In the genomic region with DNA sequence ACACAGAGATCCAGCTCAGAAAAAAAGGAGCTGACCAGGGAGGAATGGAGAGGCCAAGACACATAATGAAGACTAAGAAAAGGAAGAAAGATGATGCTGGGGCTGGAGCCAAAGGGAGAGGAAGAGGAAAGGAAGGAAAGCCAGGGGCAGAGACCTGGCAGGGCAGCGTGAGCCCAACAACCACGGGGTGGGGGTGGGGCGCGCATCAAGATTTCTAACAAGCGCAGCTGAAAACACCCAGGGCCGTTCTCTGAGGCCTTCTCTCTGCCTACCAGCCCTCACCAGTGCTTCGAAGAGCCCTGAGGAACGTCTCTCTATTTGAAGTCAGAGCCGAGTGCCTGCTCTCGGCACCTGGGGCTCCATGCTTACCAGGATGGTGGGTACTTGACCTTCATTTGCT, we compare ENCODE assay signal across 18 cellular contexts. TPM values are rescaled to one million over a fixed set of nuclear protein-coding genes. Genes with fewer than 3 reads are reported as not detected.
A peak's percentile ranks its signal among the peaks of the same experiment; 100 is the strongest.
DNase-seq lines count a peak whose midpoint lies in the region; ATAC-seq, FAIRE-seq and TF ChIP-seq lines count a peak whose summit lies in the region.
"Had no signal": no experiment of that assay in that cellular context is flagged by ENCODE, and none has a peak within 500 bp of the region (broad histone marks: within the 10 kb centered on the region; RNA-seq: fewer than 3 reads in every experiment).

No MANE protein-coding gene starts in this region.

- H3K9ac ChIP-seq in iPS-20b (ENCODE audit: low read depth, low read length) = peak overlapping the region; percentile 5; the same call in 1 of the 2 replicates

- peaks cover 17% of the 10 kb centered on the region; the same call in 1 of the 2 replicates for H3K4me1 ChIP-seq in iPS-20b (ENCODE audit: insufficient read depth, low read length)

- H3K27ac ChIP-seq in iPS-20b (ENCODE audit: low read length) = no peak overlapping the region

- no peak overlapping the region for H3K4me3 ChIP-seq in iPS-20b (ENCODE audit: low read length)

- H3K36me3 ChIP-seq in iPS-20b (ENCODE audit: insufficient read depth, low read depth, low read length) = no peaks in the 10 kb centered on the region

- peaks cover 12% of the 10 kb centered on the region for H3K4me1 Mint-ChIP-seq in T-helper 1 cell treated with Interleukin-12 subunit alpha and Interleukin-12 subunit beta and Interleukin-4 antibody, amounts not matched to agents 30 μg/mL and 1 μg/mL, for 36 hours (ENCODE audit: low read depth)
- H3K4me1 Mint-ChIP-seq in WTC11 = peaks cover 34% of the 10 kb centered on the region

- H3K27ac Mint-ChIP-seq in T-helper 1 cell treated with Interleukin-12 subunit alpha and Interleukin-12 subunit beta and Interleukin-4 antibody, amounts not matched to agents 30 μg/mL and 1 μg/mL, for 36 hours = peak overlapping the region; percentile 7
- H3K27ac Mint-ChIP-seq in WTC11 = no peak overlapping the region

- TF ChIP-seq CTCF in WTC11 (IDR thresholded peaks at IDR 0.05) = no peak

- H3K9me3 ChIP-seq in iPS-20b (ENCODE audit: insufficient read depth, low read depth, low read length) = no peaks in the 10 kb centered on the region

- no peak for FAIRE-seq in RCC 7860 (lab: Jason Lieb, UNC)
- FAIRE-seq: A204.1, GM12892 had no signal

- H3K4me3 Mint-ChIP-seq in T-helper 1 cell treated with Interleukin-12 subunit alpha and Interleukin-12 subunit beta and Interleukin-4 antibody, amounts not matched to agents 30 μg/mL and 1 μg/mL, for 36 hours = no peak overlapping the region
- H3K4me3 Mint-ChIP-seq in WTC11 = no peak overlapping the region

- DNase-seq in T-helper 1 cell = no peak
- no peak for DNase-seq in WTC11 (ENCODE audit: low spot score)
- no peak for DNase-seq in SK-N-DZ (ENCODE audit: low spot score)
- DNase-seq in activated effector memory CD4-positive, alpha-beta T cell treated with anti-CD3 and anti-CD28 coated beads, Interleukin-2, amount 50 U/mL, for 16 hours = no peak
- DNase-seq in NOMO-1 treated with dmso at 0.1 percent for 144 hours (lab: John Stamatoyannopoulos, UW; ENCODE audit: unreplicated experiment) = no peak
- no peak for DNase-seq in RCC 7860 (ENCODE audit: low spot score)
- DNase-seq: Calu3, GDM1, IMR-90, Kasumi-1, NCI-H2081, NCI-H446 had no signal

- H3K27me3 ChIP-seq in iPS-20b (ENCODE audit: insufficient read depth, low read length) = peaks cover 51% of the 10 kb centered on the region

- H3K9me3 Mint-ChIP-seq in T-helper 1 cell treated with Interleukin-12 subunit alpha and Interleukin-12 subunit beta and Interleukin-4 antibody, amounts not matched to agents 30 μg/mL and 1 μg/mL, for 36 hours = no peaks in the 10 kb centered on the region
- H3K9me3 Mint-ChIP-seq in WTC11 = no peaks in the 10 kb centered on the region

- H3K27me3 Mint-ChIP-seq in T-helper 1 cell treated with Interleukin-12 subunit alpha and Interleukin-12 subunit beta and Interleukin-4 antibody, amounts not matched to agents 30 μg/mL and 1 μg/mL, for 36 hours (ENCODE audit: low read depth) = peaks cover 9% of the 10 kb centered on the region
- peaks cover 40% of the 10 kb centered on the region for H3K27me3 Mint-ChIP-seq in WTC11 (ENCODE audit: low read depth)

- ATAC-seq in WTC11 = 0 out of 2 replicates have a peak, but pooled peaks have one; percentile 32
- ATAC-seq: HCT116, Right ventricle myocardium inferior had no signal

- H3K36me3 Mint-ChIP-seq in T-helper 1 cell treated with Interleukin-12 subunit alpha and Interleukin-12 subunit beta and Interleukin-4 antibody, amounts not matched to agents 30 μg/mL and 1 μg/mL, for 36 hours (ENCODE audit: low read depth) = peaks cover 2% of the 10 kb centered on the region
- no peaks in the 10 kb centered on the region for H3K36me3 Mint-ChIP-seq in WTC11

- CTCF ChIA-PET in WTC11 (lab: Charles Lee) = interaction anchor here (1.2 to 2.4 kb wide), 2 partner anchors 20 to 215 kb away, joined by 3 to 11 read pairs; no protein-coding TSS in a partner anchor

- POLR2A ChIA-PET in WTC11 (lab: Charles Lee) = no interaction called here

TF ChIP-seq in WTC11, 78 proteins besides CTCF, POLR2A, EP300 and RAD21 (continues in another document):
- TF ChIP-seq, protein P1, sequence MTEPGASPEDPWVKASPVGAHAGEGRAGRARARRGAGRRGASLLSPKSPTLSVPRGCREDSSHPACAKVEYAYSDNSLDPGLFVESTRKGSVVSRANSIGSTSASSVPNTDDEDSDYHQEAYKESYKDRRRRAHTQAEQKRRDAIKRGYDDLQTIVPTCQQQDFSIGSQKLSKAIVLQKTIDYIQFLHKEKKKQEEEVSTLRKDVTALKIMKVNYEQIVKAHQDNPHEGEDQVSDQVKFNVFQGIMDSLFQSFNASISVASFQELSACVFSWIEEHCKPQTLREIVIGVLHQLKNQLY (CRISPR knock-in tag; IDR thresholded peaks at IDR 0.05) = no peak
- TF ChIP-seq ZNF219 (CRISPR knock-in tag; IDR thresholded peaks at IDR 0.05; ENCODE audit: borderline replicate concordance) (no peak), OVOL2 (CRISPR knock-in tag; IDR thresholded peaks at IDR 0.05; ENCODE audit: borderline replicate concordance) (no peak), ELF4 (CRISPR knock-in tag; IDR thresholded peaks at IDR 0.05; ENCODE audit: low read depth) (no peak), RORB (CRISPR knock-in tag; IDR thresholded peaks at IDR 0.05) (no peak), ETV6 (CRISPR knock-in tag; IDR thresholded peaks at IDR 0.05) (no peak), IRF2 (CRISPR knock-in tag; IDR thresholded peaks at IDR 0.05; ENCODE audit: borderline replicate concordance, low read depth) (no peak)
- TF ChIP-seq, protein P2, sequence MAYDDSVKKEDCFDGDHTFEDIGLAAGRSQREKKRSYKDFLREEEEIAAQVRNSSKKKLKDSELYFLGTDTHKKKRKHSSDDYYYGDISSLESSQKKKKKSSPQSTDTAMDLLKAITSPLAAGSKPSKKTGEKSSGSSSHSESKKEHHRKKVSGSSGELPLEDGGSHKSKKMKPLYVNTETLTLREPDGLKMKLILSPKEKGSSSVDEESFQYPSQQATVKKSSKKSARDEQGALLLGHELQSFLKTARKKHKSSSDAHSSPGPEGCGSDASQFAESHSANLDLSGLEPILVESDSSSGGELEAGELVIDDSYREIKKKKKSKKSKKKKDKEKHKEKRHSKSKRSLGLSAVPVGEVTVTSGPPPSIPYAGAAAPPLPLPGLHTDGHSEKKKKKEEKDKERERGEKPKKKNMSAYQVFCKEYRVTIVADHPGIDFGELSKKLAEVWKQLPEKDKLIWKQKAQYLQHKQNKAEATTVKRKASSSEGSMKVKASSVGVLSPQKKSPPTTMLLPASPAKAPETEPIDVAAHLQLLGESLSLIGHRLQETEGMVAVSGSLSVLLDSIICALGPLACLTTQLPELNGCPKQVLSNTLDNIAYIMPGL (CRISPR knock-in tag; IDR thresholded peaks at IDR 0.05) = no peak
- TF ChIP-seq, protein P3, sequence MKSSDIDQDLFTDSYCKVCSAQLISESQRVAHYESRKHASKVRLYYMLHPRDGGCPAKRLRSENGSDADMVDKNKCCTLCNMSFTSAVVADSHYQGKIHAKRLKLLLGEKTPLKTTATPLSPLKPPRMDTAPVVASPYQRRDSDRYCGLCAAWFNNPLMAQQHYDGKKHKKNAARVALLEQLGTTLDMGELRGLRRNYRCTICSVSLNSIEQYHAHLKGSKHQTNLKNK (CRISPR knock-in tag; IDR thresholded peaks at IDR 0.05) = no peak
- TF ChIP-seq, protein P4, sequence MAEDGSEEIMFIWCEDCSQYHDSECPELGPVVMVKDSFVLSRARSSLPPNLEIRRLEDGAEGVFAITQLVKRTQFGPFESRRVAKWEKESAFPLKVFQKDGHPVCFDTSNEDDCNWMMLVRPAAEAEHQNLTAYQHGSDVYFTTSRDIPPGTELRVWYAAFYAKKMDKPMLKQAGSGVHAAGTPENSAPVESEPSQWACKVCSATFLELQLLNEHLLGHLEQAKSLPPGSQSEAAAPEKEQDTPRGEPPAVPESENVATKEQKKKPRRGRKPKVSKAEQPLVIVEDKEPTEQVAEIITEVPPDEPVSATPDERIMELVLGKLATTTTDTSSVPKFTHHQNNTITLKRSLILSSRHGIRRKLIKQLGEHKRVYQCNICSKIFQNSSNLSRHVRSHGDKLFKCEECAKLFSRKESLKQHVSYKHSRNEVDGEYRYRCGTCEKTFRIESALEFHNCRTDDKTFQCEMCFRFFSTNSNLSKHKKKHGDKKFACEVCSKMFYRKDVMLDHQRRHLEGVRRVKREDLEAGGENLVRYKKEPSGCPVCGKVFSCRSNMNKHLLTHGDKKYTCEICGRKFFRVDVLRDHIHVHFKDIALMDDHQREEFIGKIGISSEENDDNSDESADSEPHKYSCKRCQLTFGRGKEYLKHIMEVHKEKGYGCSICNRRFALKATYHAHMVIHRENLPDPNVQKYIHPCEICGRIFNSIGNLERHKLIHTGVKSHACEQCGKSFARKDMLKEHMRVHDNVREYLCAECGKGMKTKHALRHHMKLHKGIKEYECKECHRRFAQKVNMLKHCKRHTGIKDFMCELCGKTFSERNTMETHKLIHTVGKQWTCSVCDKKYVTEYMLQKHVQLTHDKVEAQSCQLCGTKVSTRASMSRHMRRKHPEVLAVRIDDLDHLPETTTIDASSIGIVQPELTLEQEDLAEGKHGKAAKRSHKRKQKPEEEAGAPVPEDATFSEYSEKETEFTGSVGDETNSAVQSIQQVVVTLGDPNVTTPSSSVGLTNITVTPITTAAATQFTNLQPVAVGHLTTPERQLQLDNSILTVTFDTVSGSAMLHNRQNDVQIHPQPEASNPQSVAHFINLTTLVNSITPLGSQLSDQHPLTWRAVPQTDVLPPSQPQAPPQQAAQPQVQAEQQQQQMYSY (CRISPR knock-in tag; IDR thresholded peaks at IDR 0.05) = no peak
- TF ChIP-seq, protein P5, sequence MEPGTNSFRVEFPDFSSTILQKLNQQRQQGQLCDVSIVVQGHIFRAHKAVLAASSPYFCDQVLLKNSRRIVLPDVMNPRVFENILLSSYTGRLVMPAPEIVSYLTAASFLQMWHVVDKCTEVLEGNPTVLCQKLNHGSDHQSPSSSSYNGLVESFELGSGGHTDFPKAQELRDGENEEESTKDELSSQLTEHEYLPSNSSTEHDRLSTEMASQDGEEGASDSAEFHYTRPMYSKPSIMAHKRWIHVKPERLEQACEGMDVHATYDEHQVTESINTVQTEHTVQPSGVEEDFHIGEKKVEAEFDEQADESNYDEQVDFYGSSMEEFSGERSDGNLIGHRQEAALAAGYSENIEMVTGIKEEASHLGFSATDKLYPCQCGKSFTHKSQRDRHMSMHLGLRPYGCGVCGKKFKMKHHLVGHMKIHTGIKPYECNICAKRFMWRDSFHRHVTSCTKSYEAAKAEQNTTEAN (CRISPR knock-in tag; IDR thresholded peaks at IDR 0.05) = no peak

RNA-seq across cellular contexts. Expression of a gene that starts 23.6 kb away (rescaled TPM):
- total RNA-seq in WTC11 (2021) = 6.0 to 7.7 TPM (median 6.6 TPM) in 3 replicates
- 7.5 and 9.4 TPM in 2 replicates for polyA plus RNA-seq in SK-N-DZ (2014; cell fraction: cytosol; rRNA removed)
- 11.8 and 35.8 TPM in 2 replicates for polyA plus RNA-seq in SK-N-DZ (2014; cell fraction: nucleus; rRNA removed)
